In genomic region chr1:7827134-7827955, GRCh38 we compare ENCODE assay signal across 10 cellular contexts. TPM values are rescaled to one million over a fixed set of nuclear protein-coding genes. Genes with fewer than 3 reads are reported as not detected.
DNase-seq lines count a peak whose midpoint lies in the region; ATAC-seq and TF ChIP-seq lines count a peak whose summit lies in the region.
"Had no signal": no experiment of that assay in that cellular context is flagged by ENCODE, and none has a peak within 500 bp of the region (broad histone marks: within the 10 kb centered on the region; RNA-seq: fewer than 3 reads in every experiment).

No MANE protein-coding gene starts in this region.

- H2AFZ ChIP-seq in OCI-LY7 (ENCODE audit: low read length) = peak overlapping the region; percentile 25; the same call in 1 of the 2 replicates
- no peak overlapping the region for H2AFZ ChIP-seq in neuronal stem cell (ENCODE audit: low read length)
- no peak overlapping the region for H2AFZ ChIP-seq in Karpas-422 (ENCODE audit: low read length)

- TF ChIP-seq CTCF in AG10803 (conservative IDR thresholded peaks at IDR 0.05; ENCODE audit: low read length) = no peak
- no peak for TF ChIP-seq CTCF in OCI-LY7 (conservative IDR thresholded peaks at IDR 0.05; ENCODE audit: low read length)
- no peak for TF ChIP-seq CTCF in BE2C (IDR thresholded peaks at IDR 0.05; ENCODE audit: low read depth, low read length)

- no peak overlapping the region for H4K91ac ChIP-seq in neuronal stem cell (ENCODE audit: low read depth, low read length, poor library complexity)

- no peaks in the 10 kb centered on the region for H3K27me3 ChIP-seq in neuronal stem cell (ENCODE audit: control insufficient read depth in 3 of 3, insufficient read depth in 3 of 3, low read depth in 1 of 3, low read length in 3 of 3)
- H3K27me3 ChIP-seq in Karpas-422 (ENCODE audit: low read length) = no peaks in the 10 kb centered on the region
- no peaks in the 10 kb centered on the region for H3K27me3 ChIP-seq in BE2C

- H3K23ac ChIP-seq in neuronal stem cell (ENCODE audit: low read depth, low read length, poor library complexity) = peak overlapping the region; percentile 67

- H4K20me1 ChIP-seq in OCI-LY7 (ENCODE audit: insufficient read depth, low read length) (no peaks in the 10 kb centered on the region), Karpas-422 (ENCODE audit: insufficient read depth, low read depth, low read length) (no peaks in the 10 kb centered on the region)

- peak overlapping the region; percentile 92 for H3K4me3 Mint-ChIP-seq in activated naive CD8-positive, alpha-beta T cell treated with anti-CD3 and anti-CD28 coated beads, Interleukin-2, amount 10 ng/mL, durations not matched to agents 7 days and 5 days

- H2BK15ac ChIP-seq in neuronal stem cell (ENCODE audit: low read length) = no peak overlapping the region

- no TSS peak for BruUV-seq in OCI-LY7 (replicated peaks; lab: Mats Ljungman, UMichigan)

- H3K36me3 ChIP-seq in OCI-LY7 (ENCODE audit: insufficient read depth, low read length) (peaks cover 10% of the 10 kb centered on the region), neuronal stem cell (replicated peaks in 1 of 2; ENCODE audit: control insufficient read depth in 2 of 2, insufficient read depth in 2 of 2, low read length in 2 of 2) (peaks cover 6 to 30% of the 10 kb centered on the region in 2 donors), Karpas-422 (ENCODE audit: insufficient read depth, low read length) (no peaks in the 10 kb centered on the region), BE2C (no peaks in the 10 kb centered on the region)

- WGBS in neuronal stem cell (ENCODE audit: extremely low coverage in 2 of 2, insufficient read length in 2 of 2, insufficient replicate concordance in 1 of 2), 2 donors = no CpG with 5 or more reads among the region's 39 CpGs

- CTCF ChIA-PET in OCI-LY7 (lab: Charles Lee; ENCODE audit: unreplicated experiment) = interaction anchor here (1.1 kb wide), 1 partner anchor 19 kb away, joined by 3 read pairs; no protein-coding TSS in a partner anchor

- no peak overlapping the region for H4K8ac ChIP-seq in neuronal stem cell (ENCODE audit: low read depth, low read length)

- H2BK5ac ChIP-seq in neuronal stem cell (ENCODE audit: low read length) = peak overlapping the region; percentile 24

- H3K27ac Mint-ChIP-seq in activated naive CD8-positive, alpha-beta T cell treated with anti-CD3 and anti-CD28 coated beads, Interleukin-2, amount 10 ng/mL, durations not matched to agents 7 days and 5 days = peak overlapping the region; percentile 91

- POLR2A ChIA-PET in OCI-LY7 (lab: Charles Lee) = interaction anchor here (0.6 to 1.1 kb wide), 3 partner anchors 13 to 53 kb away, joined by 3 to 5 read pairs (median 3); no protein-coding TSS in a partner anchor
- POLR2A ChIA-PET in activated naive CD8-positive, alpha-beta T cell treated with anti-CD3 and anti-CD28 coated beads, Interleukin-2, amount 10 ng/mL, durations not matched to agents 7 days and 5 days (lab: Charles Lee) = no interaction called here

- ATAC-seq in activated naive CD8-positive, alpha-beta T cell treated with anti-CD3 and anti-CD28 coated beads, Interleukin-2, amount 10 ng/mL, durations not matched to agents 7 days and 5 days (ENCODE audit: low read depth) = peak; percentile 76
- ATAC-seq in HG02642 (IDR thresholded peaks at IDR 0.05; ENCODE audit: poor library complexity, unreplicated experiment) = no peak

- no peaks in the 10 kb centered on the region for H3K79me1 ChIP-seq in neuronal stem cell (ENCODE audit: low read depth, low read length)

- no peak overlapping the region for H3K14ac ChIP-seq in neuronal stem cell (ENCODE audit: low read length)

- H3K4me3 ChIP-seq in AG10803 (ENCODE audit: low read length) (peak overlapping the region; percentile 45), OCI-LY7 (ENCODE audit: low read depth, low read length, poor library complexity, severe bottlenecking) (peak overlapping the region; percentile 73), neuronal stem cell (ENCODE audit: low read length in 2 of 2) (peak overlapping the region in 1 of 2 donors; percentile 4), Karpas-422 (ENCODE audit: low read length) (no peak overlapping the region), BE2C (ENCODE audit: low read depth, low read length) (no peak overlapping the region)

- no peak overlapping the region for H3K18ac ChIP-seq in neuronal stem cell (ENCODE audit: low read length)

- H3K79me2 ChIP-seq in OCI-LY7 (ENCODE audit: insufficient read depth, low read depth, low read length) (peaks cover 44% of the 10 kb centered on the region; the same call in 1 of the 2 replicates), Karpas-422 (ENCODE audit: low read length) (no peaks in the 10 kb centered on the region)

- H3K4me1 Mint-ChIP-seq in activated naive CD8-positive, alpha-beta T cell treated with anti-CD3 and anti-CD28 coated beads, Interleukin-2, amount 10 ng/mL, durations not matched to agents 7 days and 5 days = peaks cover 8% of the 10 kb centered on the region

- H3K9ac ChIP-seq in neuronal stem cell (ENCODE audit: low read depth, low read length, poor library complexity) = no peak overlapping the region
- H3K9ac ChIP-seq in Karpas-422 (ENCODE audit: low read length) = no peak overlapping the region

- H3K9me2 ChIP-seq in OCI-LY7 (ENCODE audit: insufficient read depth, low read length) (no peaks in the 10 kb centered on the region), Karpas-422 (replicated peaks; ENCODE audit: insufficient read depth, low read length) (no peaks in the 10 kb centered on the region)

- no peak overlapping the region for H3K4ac ChIP-seq in neuronal stem cell (ENCODE audit: low read length)

- peak overlapping the region; percentile 35 for H2AK5ac ChIP-seq in neuronal stem cell (ENCODE audit: low read depth, low read length)

- no peak overlapping the region for H2BK12ac ChIP-seq in neuronal stem cell (ENCODE audit: low read length)

- H3K36me3 Mint-ChIP-seq in activated naive CD8-positive, alpha-beta T cell treated with anti-CD3 and anti-CD28 coated beads, Interleukin-2, amount 10 ng/mL, durations not matched to agents 7 days and 5 days = no peaks in the 10 kb centered on the region

- no peaks in the 10 kb centered on the region for H3K9me3 Mint-ChIP-seq in activated naive CD8-positive, alpha-beta T cell treated with anti-CD3 and anti-CD28 coated beads, Interleukin-2, amount 10 ng/mL, durations not matched to agents 7 days and 5 days

- H3K4me1 ChIP-seq in OCI-LY7 (ENCODE audit: insufficient read depth, low read length, poor library complexity, severe bottlenecking) (peaks cover 24% of the 10 kb centered on the region), neuronal stem cell (ENCODE audit: control insufficient read depth in 2 of 2, insufficient read depth in 1 of 2, low read depth in 1 of 2, low read length in 2 of 2) (no peaks in the 10 kb centered on the region), Karpas-422 (ENCODE audit: low read length) (no peaks in the 10 kb centered on the region), BE2C (no peaks in the 10 kb centered on the region)

- DNase-seq in AG10803 (ENCODE audit: low read depth) = peak; percentile 6
- peak; percentile 59 for DNase-seq in OCI-LY7 (ENCODE audit: low spot score)
- peak; percentile 48 for DNase-seq in activated naive CD8-positive, alpha-beta T cell treated with anti-CD3 and anti-CD28 coated beads, Interleukin-2, amount 10 ng/mL, durations not matched to agents 7 days and 5 days
- DNase-seq in neuronal stem cell (ENCODE audit: low spot score) = no peak
- DNase-seq in Karpas-422 = no peak
- no peak for DNase-seq in kidney glomerular epithelial cell (lab: John Stamatoyannopoulos, UW)
- no peak for DNase-seq in BE2C
- DNase-seq: DMS153, retina had no signal

- no peak overlapping the region for H2BK120ac ChIP-seq in neuronal stem cell (ENCODE audit: low read depth, low read length)

- no peaks in the 10 kb centered on the region for H3K27me3 Mint-ChIP-seq in activated naive CD8-positive, alpha-beta T cell treated with anti-CD3 and anti-CD28 coated beads, Interleukin-2, amount 10 ng/mL, durations not matched to agents 7 days and 5 days

- intact Hi-C loops in OCI-LY7 (cut with micrococcal nuclease; ENCODE audit: unreplicated experiment) = no loop called here

- peak overlapping the region; percentile 54 for H3K27ac ChIP-seq in OCI-LY7 (ENCODE audit: low read depth, low read length, poor library complexity, severe bottlenecking)
- H3K27ac ChIP-seq in neuronal stem cell (replicated peaks; ENCODE audit: low read length) = no peak overlapping the region
- no peak overlapping the region for H3K27ac ChIP-seq in Karpas-422 (ENCODE audit: low read length)

- H3K4me2 ChIP-seq in OCI-LY7 (ENCODE audit: low read length) = peak overlapping the region; percentile 53
- H3K4me2 ChIP-seq in neuronal stem cell (ENCODE audit: insufficient read depth, low read length, poor library complexity, severe bottlenecking) = no peak overlapping the region
- no peak overlapping the region for H3K4me2 ChIP-seq in Karpas-422 (ENCODE audit: low read depth, low read length, poor library complexity, severe bottlenecking)

- H3K9me3 ChIP-seq in OCI-LY7 (ENCODE audit: low read length) (no peaks in the 10 kb centered on the region), neuronal stem cell (replicated peaks in 1 of 2; ENCODE audit: control insufficient read depth in 2 of 2, insufficient read depth in 1 of 2, low read depth in 1 of 2, low read length in 2 of 2) (no peaks in the 10 kb centered on the region), Karpas-422 (ENCODE audit: low read length) (no peaks in the 10 kb centered on the region), BE2C (no peaks in the 10 kb centered on the region)

RNA-seq across cellular contexts. Expression of gene UTS2, which starts 25.5 kb away (rescaled TPM):
- total RNA-seq in OCI-LY7 (2014; rRNA removed; shearing (Covaris generic)) = not detected in 2 replicates
- not detected in 2 replicates for total RNA-seq in OCI-LY7 (2022)
- total RNA-seq in activated naive CD8-positive, alpha-beta T cell treated with anti-CD3 and anti-CD28 coated beads, Interleukin-2, amount 10 ng/mL, durations not matched to agents 7 days and 5 days = 1 to 10 TPM; 1.6 to 2.0 TPM
- polyA plus RNA-seq in neuronal stem cell (2013, experiment 1 of 2) = not detected
- not detected for polyA plus RNA-seq in neuronal stem cell (2013, experiment 2 of 2)
- total RNA-seq in Karpas-422 (2014; rRNA removed; shearing (Covaris generic); ENCODE audit: low replicate concordance) = not detected in 2 replicates
- not detected for polyA plus RNA-seq in BE2C (2012; ENCODE audit: insufficient read depth, insufficient read length, low read depth)

RNA-seq across cellular contexts. Expression of gene PER3, which starts 43.3 kb away (rescaled TPM):
- total RNA-seq in OCI-LY7 (2014; rRNA removed; shearing (Covaris generic)) = 9.0 and 12.0 TPM in 2 replicates
- total RNA-seq in OCI-LY7 (2022) = 13.1 and 15.9 TPM in 2 replicates
- total RNA-seq in activated naive CD8-positive, alpha-beta T cell treated with anti-CD3 and anti-CD28 coated beads, Interleukin-2, amount 10 ng/mL, durations not matched to agents 7 days and 5 days = 1 to 10 TPM; 3.3 to 3.6 TPM
- 5.7 TPM for polyA plus RNA-seq in neuronal stem cell (2013, experiment 1 of 2)
- 6.0 TPM for polyA plus RNA-seq in neuronal stem cell (2013, experiment 2 of 2)
- total RNA-seq in Karpas-422 (2014; rRNA removed; shearing (Covaris generic); ENCODE audit: low replicate concordance) = 0.51 and 3.5 TPM in 2 replicates
- 4.0 TPM for polyA plus RNA-seq in BE2C (2012; ENCODE audit: insufficient read depth, insufficient read length, low read depth)

RNA-seq across cellular contexts. Expression of gene VAMP3, which starts 56.2 kb away (rescaled TPM):
- 24.4 and 34.9 TPM in 2 replicates for total RNA-seq in OCI-LY7 (2014; rRNA removed; shearing (Covaris generic))
- total RNA-seq in OCI-LY7 (2022) = 30.5 and 31.6 TPM in 2 replicates
- 10 to 100 TPM; 44.7 to 51.3 TPM for total RNA-seq in activated naive CD8-positive, alpha-beta T cell treated with anti-CD3 and anti-CD28 coated beads, Interleukin-2, amount 10 ng/mL, durations not matched to agents 7 days and 5 days
- polyA plus RNA-seq in neuronal stem cell (2013, experiment 1 of 2) = 65.5 TPM
- 63.0 TPM for polyA plus RNA-seq in neuronal stem cell (2013, experiment 2 of 2)
- 11.6 and 14.9 TPM in 2 replicates for total RNA-seq in Karpas-422 (2014; rRNA removed; shearing (Covaris generic); ENCODE audit: low replicate concordance)
- polyA plus RNA-seq in BE2C (2012; ENCODE audit: insufficient read depth, insufficient read length, low read depth) = 29.4 TPM

Comparison
In these comparisons a context has a peak if more than half of its experiments do, and no peak if none do; other contexts are left out.
1. DNase-seq: peak in AG10803 (single experiment), OCI-LY7 (single experiment) and activated naive CD8-positive, alpha-beta T cell treated with anti-CD3 and anti-CD28 coated beads, Interleukin-2, amount 10 ng/mL, durations not matched to agents 7 days and 5 days (single experiment); none in neuronal stem cell (single experiment), Karpas-422 (single experiment), kidney glomerular epithelial cell (single experiment) and BE2C (single experiment).
2. H3K4me3 ChIP-seq: peak in AG10803 (single experiment) and OCI-LY7 (single experiment); none in Karpas-422 (single experiment) and BE2C (single experiment).